In genomic region chr2:5915926-5916325, GRCh38 we compare ENCODE assay signal across 9 cellular contexts.
DNase-seq lines count a peak whose midpoint lies in the region; ATAC-seq and TF ChIP-seq lines count a peak whose summit lies in the region.
"Had no signal": no experiment of that assay in that cellular context is flagged by ENCODE, and none has a peak within 500 bp of the region (broad histone marks: within the 10 kb centered on the region; RNA-seq: fewer than 3 reads in every experiment).

No MANE protein-coding gene starts in this region.

- no peaks in the 10 kb centered on the region for H3K79me2 ChIP-seq in SU-DHL-6 (ENCODE audit: insufficient read depth, low read length)

- TF ChIP-seq CTCF in HL-60 (IDR thresholded peaks at IDR 0.05; ENCODE audit: insufficient read depth, low read length) (peak; percentile 48), SU-DHL-6 (IDR thresholded peaks at IDR 0.05; ENCODE audit: insufficient read depth, low read length, poor library complexity, severe bottlenecking) (peak; percentile 46), lung (IDR thresholded peaks at IDR 0.05; ENCODE audit: control extremely low read depth, extremely low read depth) (peak; percentile 1)

- ATAC-seq in lung (ENCODE audit: insufficient read depth, low FRiP score), result no peak
- no peak for ATAC-seq in HG02938 (IDR thresholded peaks at IDR 0.05; ENCODE audit: unreplicated experiment)
- ATAC-seq in GM21381 (IDR thresholded peaks at IDR 0.05; ENCODE audit: unreplicated experiment), result no peak

- H3K27ac ChIP-seq in HL-60 (replicated peaks) (no peak overlapping the region), SU-DHL-6 (ENCODE audit: low read depth, low read length) (no peak overlapping the region), lung (ENCODE audit: low read depth in 1 of 2, low read length in 1 of 2) (peak overlapping the region in 1 of 2 donors; percentile 83)

- peak; percentile 49 for DNase-seq in Daoy (ENCODE audit: low read depth)
- DNase-seq in HL-60 (ENCODE audit: low read depth in 1 of 2, low spot score in 1 of 2), result peak in 1 of 2 experiments; percentile 41
- peak; percentile 41 for DNase-seq in lung (ENCODE audit: low spot score)
- no peak for DNase-seq in NCI-H446 (lab: John Stamatoyannopoulos, UW)
- DNase-seq: activated naive CD8-positive, alpha-beta T cell treated with anti-CD3 and anti-CD28 coated beads, Interleukin-2, amount 10 ng/mL, durations not matched to agents 7 days and 5 days had no signal

- no peak overlapping the region for H3K4me2 ChIP-seq in SU-DHL-6 (ENCODE audit: low read depth, low read length, poor library complexity, severe bottlenecking)

- no peaks in the 10 kb centered on the region for H3K4me1 ChIP-seq in lung (ENCODE audit: control insufficient read depth in 2 of 2, insufficient read depth in 2 of 2, low read length in 2 of 2)

- H3K36me3 ChIP-seq in SU-DHL-6 (ENCODE audit: low read length), result no peaks in the 10 kb centered on the region
- no peaks in the 10 kb centered on the region for H3K36me3 ChIP-seq in lung (ENCODE audit: control insufficient read depth in 2 of 2, insufficient read depth in 2 of 2, low read length in 2 of 2)
- H3K36me3 ChIP-seq: thoracic aorta had no signal

- H3K4me3 ChIP-seq in HL-60 (replicated peaks; ENCODE audit: insufficient read depth, low read length), result no peak overlapping the region
- no peak overlapping the region for H3K4me3 ChIP-seq in SU-DHL-6 (ENCODE audit: insufficient read depth, low read length, poor library complexity, severe bottlenecking)
- H3K4me3 ChIP-seq in lung, result no peak overlapping the region
- H3K4me3 ChIP-seq: thoracic aorta had no signal

- H3K27me3 ChIP-seq in HL-60 (ENCODE audit: insufficient read depth, poor library complexity, severe bottlenecking), result no peaks in the 10 kb centered on the region
- H3K27me3 ChIP-seq in SU-DHL-6 (ENCODE audit: low read length), result no peaks in the 10 kb centered on the region
- H3K27me3 ChIP-seq in lung (ENCODE audit: control insufficient read depth, insufficient read depth), result no peaks in the 10 kb centered on the region

- H3F3A ChIP-seq in SU-DHL-6 (ENCODE audit: insufficient read depth), result no peaks in the 10 kb centered on the region

- no peak overlapping the region for H3K9ac ChIP-seq in SU-DHL-6 (ENCODE audit: low read length)

- H2AFZ ChIP-seq in SU-DHL-6 (ENCODE audit: low read depth, low read length, severe bottlenecking), result no peak overlapping the region

- H4K20me1 ChIP-seq in SU-DHL-6 (ENCODE audit: low read depth, low read length), result no peaks in the 10 kb centered on the region

- 55 to 57% methylated on average over 4 of the region's 4 CpGs for WGBS in lung, 2 donors

- H3K9me2 ChIP-seq in SU-DHL-6 (replicated peaks; ENCODE audit: insufficient read depth, low read length), result no peaks in the 10 kb centered on the region

- H3K9me3 ChIP-seq in SU-DHL-6 (ENCODE audit: insufficient read depth, low read length) (peaks cover 6% of the 10 kb centered on the region; the same call in 1 of the 2 replicates), lung (ENCODE audit: control insufficient read depth in 2 of 2, insufficient read depth in 1 of 2, low read length in 1 of 2) (no peaks in the 10 kb centered on the region)
- H3K9me3 ChIP-seq: thoracic aorta had no signal

Comparison
In these comparisons a context has a peak if more than half of its experiments do, and no peak if none do; other contexts are left out.
1. DNase-seq: peak in Daoy (single experiment) and lung (single experiment); none in NCI-H446 (0 of 2).
2. Peak in every context shown above with its lines, with median percentiles within 50 percentile points of each other: CTCF ChIP-seq.